Comparison of ENCODE assay signal across 1 cellular context in the genomic region with DNA sequence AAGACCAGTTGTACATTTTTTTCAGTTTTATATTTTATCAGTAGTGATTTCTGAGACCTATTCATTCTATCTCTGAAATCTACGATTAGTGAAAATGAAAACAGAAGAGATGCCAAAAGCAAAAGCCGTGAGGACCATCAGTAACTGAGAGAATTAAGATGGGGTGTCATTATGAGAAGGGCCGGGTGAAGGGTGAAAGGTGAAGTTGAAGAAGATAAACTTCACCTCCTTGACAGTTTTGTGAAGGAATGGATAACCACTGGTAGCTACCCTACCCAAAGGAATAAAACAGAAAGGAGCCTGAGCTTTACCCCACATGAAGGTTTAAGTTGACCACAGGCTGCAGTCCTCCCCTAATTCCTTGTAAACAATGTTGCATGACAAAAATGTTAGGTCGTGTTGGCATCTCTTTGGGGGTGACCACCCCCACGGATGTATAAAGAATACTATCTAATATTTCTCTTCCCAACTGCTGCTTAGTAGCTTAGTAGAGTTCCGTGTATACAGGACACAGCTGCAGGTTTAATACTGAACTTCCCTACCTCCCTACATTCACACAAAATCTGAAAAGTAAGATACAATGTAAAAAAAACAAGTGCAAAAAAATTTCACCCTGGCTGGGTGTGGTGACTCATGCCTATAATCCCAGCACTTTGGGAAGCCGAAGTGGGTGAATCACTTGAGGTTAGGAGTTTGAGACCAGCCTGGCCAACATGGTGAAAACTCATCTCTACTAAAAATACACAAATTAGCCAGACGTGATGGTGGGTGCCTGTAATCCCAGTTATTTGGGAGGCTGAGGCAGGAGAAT.
TF ChIP-seq lines count a peak whose summit lies in the region.

No MANE protein-coding gene starts in this region.

TF ChIP-seq in HCT116, 20 proteins besides CTCF, POLR2A, EP300 and RAD21 (continued from another document):
- no peak for TF ChIP-seq YY1 (IDR thresholded peaks at IDR 0.05; ENCODE audit: extremely low read depth, insufficient replicate concordance, low read depth, low read length)
TF ChIP-seq in HCT116: peak in this region for 0.
